In genomic region chr5:1363581-1363980, GRCh38 we compare ENCODE assay signal across 23 cellular contexts.
"Had no signal": no experiment of that assay in that cellular context is flagged by ENCODE, and none has a peak within 500 bp of the region (broad histone marks: within the 10 kb centered on the region; RNA-seq: fewer than 3 reads in every experiment).

No MANE protein-coding gene starts in this region.

- H3K36me3 Mint-ChIP-seq: activated naive CD4-positive, alpha-beta T cell treated with anti-CD3 and anti-CD28 coated beads, Interleukin-2, amount 10 ng/mL, durations not matched to agents 7 days and 5 days; activated naive CD8-positive, alpha-beta T cell treated with anti-CD3 and anti-CD28 coated beads for 36 hours; T-cell had no signal

- H3K9me3 ChIP-seq: SJSA1 had no signal

- H3K27ac ChIP-seq: brain microvascular endothelial cell, cardiac muscle cell, KMS-11, SJSA1 had no signal

- H3K4me1 Mint-ChIP-seq: activated naive CD4-positive, alpha-beta T cell treated with anti-CD3 and anti-CD28 coated beads, Interleukin-2, amount 10 ng/mL, durations not matched to agents 7 days and 5 days; activated naive CD8-positive, alpha-beta T cell treated with anti-CD3 and anti-CD28 coated beads for 36 hours; T-cell had no signal

- H3K4me3 ChIP-seq: cardiac muscle cell, SJSA1 had no signal

- H3K36me3 ChIP-seq: brain microvascular endothelial cell, cardiac muscle cell, SJSA1 had no signal

- H3K27me3 ChIP-seq: brain microvascular endothelial cell had no signal

- H3K27ac Mint-ChIP-seq: activated CD8-positive, alpha-beta T cell treated with anti-CD3 and anti-CD28 coated beads for 36 hours; activated naive CD4-positive, alpha-beta T cell treated with anti-CD3 and anti-CD28 coated beads, Interleukin-2, amount 10 ng/mL, durations not matched to agents 7 days and 5 days; activated naive CD8-positive, alpha-beta T cell treated with anti-CD3 and anti-CD28 coated beads for 36 hours; activated T-cell treated with anti-CD3 and anti-CD28 coated beads, Interleukin-2, amount 50 U/mL, for 72 hours; activated T-helper 2 cell treated with anti-CD3 and anti-CD28 coated beads, Interferon-gamma antibody, Interleukin-2, Interleukin-4, amounts not matched to agents 10 μg/mL and 5 μg/mL and 100 μg/mL, durations not matched to agents 14 hours and 24 hours and 36 hours; T-cell had no signal

- DNase-seq: activated CD4-positive, alpha-beta T cell treated with anti-CD3 and anti-CD28 coated beads for 4 hours; activated CD8-positive, alpha-beta memory T cell treated with anti-CD3 and anti-CD28 coated beads, Interleukin-2, amount 50 U/mL, for 4 hours; activated CD8-positive, alpha-beta T cell treated with anti-CD3 and anti-CD28 coated beads for 36 hours; activated gamma-delta T cell treated with Interleukin-2 at 50 U/mL for 16 hours; activated naive CD4-positive, alpha-beta T cell treated with anti-CD3 and anti-CD28 coated beads, Interleukin-2, amount 10 ng/mL, durations not matched to agents 7 days and 5 days; activated naive CD8-positive, alpha-beta T cell treated with anti-CD3 and anti-CD28 coated beads for 36 hours; activated T-cell treated with anti-CD3 and anti-CD28 coated beads, Interleukin-2, amount 50 U/mL, for 72 hours; brain microvascular endothelial cell; NCI-H1092 treated with DMSO at 0.1 percent for 48 hours; NCI-H1417 treated with DMSO at 0.1 percent for 48 hours; NCI-H1694; NCI-H2029; NCI-H345; NCI-H510A; NCI-H526 treated with DMSO at 0.1 percent for 48 hours; NCI-H82; Right ventricle myocardium superior; RPMI8226; T-cell had no signal

- H3K4me3 Mint-ChIP-seq: activated CD8-positive, alpha-beta T cell treated with anti-CD3 and anti-CD28 coated beads for 36 hours; activated naive CD4-positive, alpha-beta T cell treated with anti-CD3 and anti-CD28 coated beads, Interleukin-2, amount 10 ng/mL, durations not matched to agents 7 days and 5 days; activated naive CD8-positive, alpha-beta T cell treated with anti-CD3 and anti-CD28 coated beads for 36 hours; activated T-cell treated with anti-CD3 and anti-CD28 coated beads, Interleukin-2, amount 50 U/mL, for 72 hours; T-cell had no signal

- H3K4me1 ChIP-seq: SJSA1 had no signal

- H3K4me2 ChIP-seq: KMS-11 had no signal

- ATAC-seq: activated CD8-positive, alpha-beta T cell treated with anti-CD3 and anti-CD28 coated beads for 36 hours; activated T-cell treated with anti-CD3 and anti-CD28 coated beads, Interleukin-2, amount 50 U/mL, for 72 hours; T-cell had no signal
